ENCODE assay signal across 1 cellular context in genomic region chr7:19427944-19428343, GRCh38.
TF ChIP-seq lines count a peak whose summit lies in the region.

No MANE protein-coding gene starts in this region.

TF ChIP-seq in GM23338, 12 proteins besides CTCF, POLR2A, EP300 and RAD21 (continued from another document):
- TF ChIP-seq REST (IDR thresholded peaks at IDR 0.05; ENCODE audit: unreplicated experiment) (no peak), CREB1 (CRISPR knock-in tag; IDR thresholded peaks at IDR 0.05; ENCODE audit: low read depth) (no peak), ZNF462 (CRISPR knock-in tag; IDR thresholded peaks at IDR 0.05) (no peak), EZH2 (IDR thresholded peaks at IDR 0.05; ENCODE audit: low read depth, unreplicated experiment) (no peak), ZNF114 (CRISPR knock-in tag; IDR thresholded peaks at IDR 0.05) (no peak)
